8 cellular contexts compared by ENCODE assay signal in genomic region chr5:137320056-137321045, GRCh38.
DNase-seq lines count a peak whose midpoint lies in the region; ATAC-seq and TF ChIP-seq lines count a peak whose summit lies in the region.

No MANE protein-coding gene starts in this region.

- peak; percentile 75 for TF ChIP-seq CTCF in GM12865 (IDR thresholded peaks at IDR 0.05; ENCODE audit: insufficient read depth, low read depth, low read length, missing control alignments)
- TF ChIP-seq CTCF in endothelial cell (IDR thresholded peaks at IDR 0.05; ENCODE audit: unreplicated experiment) = peak; percentile 86
- peak; percentile 87 for TF ChIP-seq CTCF in mesothelial cell of epicardium (IDR thresholded peaks at IDR 0.05; ENCODE audit: unreplicated experiment)

- H3K9me3 Mint-ChIP-seq in endothelial cell (ENCODE audit: unreplicated experiment) (no peaks in the 10 kb centered on the region), mesothelial cell of epicardium (peaks cover 9% of the 10 kb centered on the region)

- no peaks in the 10 kb centered on the region for H3K9me3 ChIP-seq in SJCRH30 (replicated peaks)

- no peak for ATAC-seq in HG03280 (IDR thresholded peaks at IDR 0.05; ENCODE audit: unreplicated experiment)

- H3K4me1 Mint-ChIP-seq in endothelial cell (ENCODE audit: unreplicated experiment) (peaks cover 4% of the 10 kb centered on the region), mesothelial cell of epicardium (no peaks in the 10 kb centered on the region)

- no peak overlapping the region for H3K27ac Mint-ChIP-seq in endothelial cell (ENCODE audit: unreplicated experiment)
- H3K27ac Mint-ChIP-seq in mesothelial cell of epicardium = no peak overlapping the region

- H3K4me3 ChIP-seq in GM12865 (ENCODE audit: low read depth, low read length) = no peak overlapping the region
- H3K4me3 ChIP-seq in SJCRH30 = no peak overlapping the region

- DNase-seq in AG08396 (ENCODE audit: low spot score) (peak; percentile 61), GM12865 (ENCODE audit: low read depth) (peak; percentile 40), M059J (ENCODE audit: low read depth) (peak; percentile 75), SJCRH30 (peak; percentile 6 to 66), endothelial cell (ENCODE audit: low spot score) (peak; percentile 61), mesothelial cell of epicardium (ENCODE audit: low spot score in 2 of 2, unreplicated experiment in 2 of 2) (peak in 1 of 2 experiments; percentile 47), GDM1 (lab: John Stamatoyannopoulos, UW) (no peak)

- H3K4me1 ChIP-seq in SJCRH30 = no peaks in the 10 kb centered on the region

- no peak overlapping the region for H3K27ac ChIP-seq in SJCRH30

- no peaks in the 10 kb centered on the region for H3K27me3 ChIP-seq in SJCRH30

- no peaks in the 10 kb centered on the region for H3K36me3 ChIP-seq in SJCRH30

- H3K36me3 Mint-ChIP-seq in endothelial cell (ENCODE audit: low read depth, unreplicated experiment) = no peaks in the 10 kb centered on the region
- no peaks in the 10 kb centered on the region for H3K36me3 Mint-ChIP-seq in mesothelial cell of epicardium

- H3K4me3 Mint-ChIP-seq in endothelial cell (ENCODE audit: unreplicated experiment) (no peak overlapping the region), mesothelial cell of epicardium (no peak overlapping the region)

- H3K27me3 Mint-ChIP-seq in endothelial cell (ENCODE audit: unreplicated experiment) (no peaks in the 10 kb centered on the region), mesothelial cell of epicardium (ENCODE audit: low read depth) (peaks cover 64% of the 10 kb centered on the region)
